In genomic region chr1:182315157-182315556, GRCh38 we compare ENCODE assay signal across 1 cellular context.
TF ChIP-seq lines count a peak whose summit lies in the region.

No MANE protein-coding gene starts in this region.

TF ChIP-seq in K562, 482 proteins besides CTCF, POLR2A, EP300 and RAD21 (continued from another document):
- no peak for TF ChIP-seq MLLT1 (IDR thresholded peaks at IDR 0.05)
- TF ChIP-seq KAT8 (IDR thresholded peaks at IDR 0.05; ENCODE audit: low read depth), result no peak
- TF ChIP-seq ZNF511 (CRISPR knock-in tag; IDR thresholded peaks at IDR 0.05), result no peak
- no peak for TF ChIP-seq POLR3A (IDR thresholded peaks at IDR 0.05; ENCODE audit: borderline replicate concordance, extremely low read depth, insufficient read depth, insufficient read length)
- no peak for TF ChIP-seq NCOA4 (IDR thresholded peaks at IDR 0.05; ENCODE audit: partially characterized antibody)
- TF ChIP-seq ESRRB (CRISPR knock-in tag; IDR thresholded peaks at IDR 0.05; ENCODE audit: borderline replicate concordance), result no peak
- TF ChIP-seq CEBPG (CRISPR knock-in tag; IDR thresholded peaks at IDR 0.05), result no peak
- no peak; a peak in 1 of 4 replicates for TF ChIP-seq CEBPG (tag; conservative IDR thresholded peaks at IDR 0.05 in 1 of 2, IDR thresholded peaks at IDR 0.05 in 1 of 2)
- TF ChIP-seq KDM4B (IDR thresholded peaks at IDR 0.05; ENCODE audit: borderline replicate concordance in 2 of 2, low read depth in 1 of 2), result no peak
- no peak for TF ChIP-seq ZNF133 (CRISPR knock-in tag; IDR thresholded peaks at IDR 0.05)
- no peak for TF ChIP-seq PATZ1 (CRISPR knock-in tag; IDR thresholded peaks at IDR 0.05; ENCODE audit: borderline replicate concordance)
- no peak for TF ChIP-seq KDM5B (IDR thresholded peaks at IDR 0.05; ENCODE audit: insufficient replicate concordance, low read depth, low read length)
